In the genomic region with DNA sequence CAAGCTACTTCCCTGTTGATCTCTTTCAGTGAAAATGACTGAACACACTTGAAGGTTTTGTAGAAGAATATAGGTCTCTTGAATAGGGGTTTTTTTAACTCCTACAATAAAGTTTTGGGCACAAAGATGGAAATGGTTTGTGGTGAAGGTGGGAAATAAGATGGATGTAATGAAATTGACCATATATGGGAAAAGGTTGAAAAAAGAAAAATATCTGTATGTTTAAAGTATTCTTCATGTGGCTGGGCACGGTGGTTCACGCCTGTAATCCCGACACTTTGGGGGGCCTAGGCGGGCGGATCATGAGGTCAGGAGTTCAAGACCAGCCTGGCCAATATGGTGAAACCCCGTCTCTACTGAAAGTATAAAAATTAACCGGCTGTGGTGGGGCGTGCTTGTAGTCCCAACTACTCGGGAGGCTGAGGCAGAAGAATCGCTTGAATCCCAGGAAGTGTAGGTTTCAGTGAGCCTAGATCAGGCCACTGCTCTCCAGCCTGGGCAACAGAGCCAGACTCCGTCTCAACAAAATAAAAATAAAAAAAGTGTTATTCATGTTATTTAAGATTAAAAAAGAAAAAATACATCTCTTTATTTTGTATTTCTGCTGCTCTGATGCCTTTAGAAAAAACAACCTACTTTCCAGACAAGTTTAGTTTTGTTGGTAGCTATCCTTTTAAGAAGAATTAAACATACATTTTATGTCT, we compare ENCODE assay signal across 1 cellular context.
TF ChIP-seq lines count a peak whose summit lies in the region.

No MANE protein-coding gene starts in this region.

TF ChIP-seq in HCT116, 20 proteins besides CTCF, POLR2A, EP300 and RAD21:
- TF ChIP-seq, protein P1, sequence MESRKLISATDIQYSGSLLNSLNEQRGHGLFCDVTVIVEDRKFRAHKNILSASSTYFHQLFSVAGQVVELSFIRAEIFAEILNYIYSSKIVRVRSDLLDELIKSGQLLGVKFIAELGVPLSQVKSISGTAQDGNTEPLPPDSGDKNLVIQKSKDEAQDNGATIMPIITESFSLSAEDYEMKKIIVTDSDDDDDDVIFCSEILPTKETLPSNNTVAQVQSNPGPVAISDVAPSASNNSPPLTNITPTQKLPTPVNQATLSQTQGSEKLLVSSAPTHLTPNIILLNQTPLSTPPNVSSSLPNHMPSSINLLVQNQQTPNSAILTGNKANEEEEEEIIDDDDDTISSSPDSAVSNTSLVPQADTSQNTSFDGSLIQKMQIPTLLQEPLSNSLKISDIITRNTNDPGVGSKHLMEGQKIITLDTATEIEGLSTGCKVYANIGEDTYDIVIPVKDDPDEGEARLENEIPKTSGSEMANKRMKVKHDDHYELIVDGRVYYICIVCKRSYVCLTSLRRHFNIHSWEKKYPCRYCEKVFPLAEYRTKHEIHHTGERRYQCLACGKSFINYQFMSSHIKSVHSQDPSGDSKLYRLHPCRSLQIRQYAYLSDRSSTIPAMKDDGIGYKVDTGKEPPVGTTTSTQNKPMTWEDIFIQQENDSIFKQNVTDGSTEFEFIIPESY (IDR thresholded peaks at IDR 0.05; ENCODE audit: extremely low read depth, insufficient replicate concordance, low read length) = no peak
- TF ChIP-seq ZFX (IDR thresholded peaks at IDR 0.05) (no peak), POLR2AphosphoS5 (IDR thresholded peaks at IDR 0.05; ENCODE audit: low read depth, low read length) (no peak), SP1 (IDR thresholded peaks at IDR 0.05; ENCODE audit: low read depth) (no peak), YY1 (IDR thresholded peaks at IDR 0.05; ENCODE audit: extremely low read depth, insufficient replicate concordance, low read depth, low read length) (no peak)
